9 cellular contexts compared by ENCODE assay signal in the genomic region with DNA sequence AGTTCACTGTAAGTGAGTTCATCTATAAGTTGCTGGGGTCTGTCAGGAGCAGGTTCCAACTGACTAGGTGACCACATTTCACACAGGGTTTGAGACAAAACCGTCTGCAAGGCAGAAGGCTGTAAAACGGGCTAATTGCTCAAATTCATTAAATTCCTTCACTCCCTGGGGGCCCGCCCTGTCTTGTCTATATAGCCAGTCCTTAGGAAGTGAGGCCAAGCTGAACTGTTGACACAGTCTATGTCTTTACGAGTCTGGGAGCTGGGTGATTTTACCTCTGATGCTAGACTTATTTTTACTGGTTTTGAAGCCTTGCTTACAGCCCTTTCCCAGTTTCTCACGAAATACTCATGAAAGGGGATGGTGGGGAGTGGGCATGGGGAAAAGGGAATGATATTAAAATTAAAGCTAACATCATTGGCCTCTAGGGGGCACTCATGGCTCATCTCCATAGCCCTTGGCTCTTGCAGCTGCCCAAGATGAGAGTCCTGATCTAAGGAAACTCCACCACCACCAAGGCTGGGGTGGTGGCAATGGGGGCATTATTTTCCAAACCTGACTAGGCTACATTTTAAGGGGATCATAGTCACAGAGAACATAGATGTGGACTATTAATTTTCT. TPM values are rescaled to one million over a fixed set of nuclear protein-coding genes. Genes with fewer than 3 reads are reported as not detected.
DNase-seq lines count a peak whose midpoint lies in the region; ATAC-seq, FAIRE-seq and TF ChIP-seq lines count a peak whose summit lies in the region.
"Not testable (repeated sequence)": the region's sequence is repeated elsewhere in the genome, so short reads cannot be mapped to it uniquely, and the experiment has no call there.
"Had no signal": no experiment of that assay in that cellular context is flagged by ENCODE, and none has a peak within 500 bp of the region (broad histone marks: within the 10 kb centered on the region; RNA-seq: fewer than 3 reads in every experiment).

No MANE protein-coding gene starts in this region.

- TF ChIP-seq CTCF in GM12864 (IDR thresholded peaks at IDR 0.05; ENCODE audit: low read depth, low read length, missing control alignments) (peak; percentile 61), Loucy (conservative IDR thresholded peaks at IDR 0.05; ENCODE audit: low read length) (peak; percentile 64), OCI-LY1 (IDR thresholded peaks at IDR 0.05; ENCODE audit: low read length) (peak; percentile 63), dorsolateral prefrontal cortex (IDR thresholded peaks at IDR 0.05 in 54 of 56, conservative IDR thresholded peaks at IDR 0.05 in 2 of 56; ENCODE audit: low read depth in 1 of 56, partially characterized antibody in 56 of 56) (peak in 53 of 56 donors; percentile 15 to 64 (median 46)), pancreas (IDR thresholded peaks at IDR 0.05) (peak; percentile 27 to 46 (median 36))

- not testable (repeated sequence) for H3K79me2 ChIP-seq in Loucy (ENCODE audit: insufficient read depth, low read length); OCI-LY1 (ENCODE audit: insufficient read depth, low read length)

- not testable (repeated sequence) for H2AFZ ChIP-seq in Loucy (ENCODE audit: low read length); OCI-LY1 (ENCODE audit: low read length)

- not testable (repeated sequence) for H3F3A ChIP-seq in Loucy (ENCODE audit: low read depth); OCI-LY1 (ENCODE audit: insufficient read depth, low read length)

- not testable (repeated sequence) for H3K9me3 Mint-ChIP-seq in activated CD4-positive, alpha-beta T cell treated with anti-CD3 and anti-CD28 coated beads, Interleukin-2, amount 10 ng/mL, durations not matched to agents 24 days and 14 days

- WGBS in pancreas, 2 donors = 16 to 21% methylated on average over 5 of the region's 5 CpGs

- not testable (repeated sequence) for H3K36me3 ChIP-seq in Loucy (ENCODE audit: insufficient read depth, low read length); OCI-LY1 (ENCODE audit: insufficient read depth, low read length); pancreas

- not testable (repeated sequence) for H3K27me3 ChIP-seq in Loucy (ENCODE audit: insufficient read depth, low read length, poor library complexity, severe bottlenecking); OCI-LY1 (ENCODE audit: insufficient read depth, low read length); dorsolateral prefrontal cortex; pancreas

- not testable (repeated sequence) for H3K4me3 ChIP-seq in GM12864 (ENCODE audit: low read depth, low read length); Loucy (ENCODE audit: low read length, poor library complexity, severe bottlenecking); OCI-LY1 (ENCODE audit: low read depth, low read length, poor library complexity, severe bottlenecking); dorsolateral prefrontal cortex; pancreas

- H3K4me2 ChIP-seq in Loucy (ENCODE audit: low read depth, low read length, poor library complexity, severe bottlenecking); OCI-LY1 (ENCODE audit: low read length): not testable (repeated sequence)

- H3K9ac ChIP-seq in Loucy (ENCODE audit: low read depth, low read length, poor library complexity, severe bottlenecking); OCI-LY1 (ENCODE audit: low read length): not testable (repeated sequence)

- not testable (repeated sequence) for H3K27ac Mint-ChIP-seq in activated CD4-positive, alpha-beta T cell treated with anti-CD3 and anti-CD28 coated beads, Interleukin-2, amount 10 ng/mL, durations not matched to agents 24 days and 14 days

- FAIRE-seq in pancreas (lab: Jason Lieb, UNC) = not testable (repeated sequence)

- not testable (repeated sequence) for H3K4me3 Mint-ChIP-seq in activated CD4-positive, alpha-beta T cell treated with anti-CD3 and anti-CD28 coated beads, Interleukin-2, amount 10 ng/mL, durations not matched to agents 24 days and 14 days

- peaks cover 10% of the 10 kb centered on the region for H3K27me3 Mint-ChIP-seq in activated CD4-positive, alpha-beta T cell treated with anti-CD3 and anti-CD28 coated beads, Interleukin-2, amount 10 ng/mL, durations not matched to agents 24 days and 14 days

- not testable (repeated sequence) for H3K4me1 ChIP-seq in Loucy (ENCODE audit: insufficient read depth, low read length, poor library complexity, severe bottlenecking); OCI-LY1 (ENCODE audit: insufficient read depth, low read length, severe bottlenecking); pancreas

- H3K36me3 Mint-ChIP-seq in activated CD4-positive, alpha-beta T cell treated with anti-CD3 and anti-CD28 coated beads, Interleukin-2, amount 10 ng/mL, durations not matched to agents 24 days and 14 days (ENCODE audit: low read depth) = not testable (repeated sequence)

- peak; percentile 50 to 90 (median 78) for ATAC-seq in pancreas

- not testable (repeated sequence) for H3K9me2 ChIP-seq in Loucy (replicated peaks; ENCODE audit: low read depth, low read length); OCI-LY1 (ENCODE audit: low read depth, low read length)

- DNase-seq in AG08395 (ENCODE audit: low spot score) = peak; percentile 6
- DNase-seq in GM12864 (ENCODE audit: low read depth) = peak; percentile 7
- DNase-seq in activated CD4-positive, alpha-beta T cell treated with anti-CD3 and anti-CD28 coated beads, Interleukin-2, amount 10 ng/mL, durations not matched to agents 24 days and 14 days = peak; percentile 68
- DNase-seq in dorsolateral prefrontal cortex = peak in 1 of 10 donors; percentile 49
- peak; percentile 45 for DNase-seq in iPS-NIHi7 (ENCODE audit: extremely low spot score)
- peak in 1 of 6 donors; percentile 30 for DNase-seq in pancreas

- H4K20me1 ChIP-seq in Loucy (ENCODE audit: insufficient read depth, low read length, poor library complexity, severe bottlenecking); OCI-LY1 (ENCODE audit: insufficient read depth, low read length): not testable (repeated sequence)

- H3K27ac ChIP-seq in OCI-LY1 (ENCODE audit: low read depth, low read length, poor library complexity, severe bottlenecking); dorsolateral prefrontal cortex; pancreas: not testable (repeated sequence)

- not testable (repeated sequence) for H3K9me3 ChIP-seq in Loucy (ENCODE audit: insufficient read depth, low read depth, low read length); OCI-LY1 (ENCODE audit: low read length); pancreas

- intact Hi-C loops in activated CD4-positive, alpha-beta T cell treated with anti-CD3 and anti-CD28 coated beads, Interleukin-2, amount 10 ng/mL, durations not matched to agents 24 days and 14 days (cut with micrococcal nuclease); dorsolateral prefrontal cortex (cut with DNase I); pancreas (cut with DNase I): not testable (repeated sequence)

- H3K4me1 Mint-ChIP-seq in activated CD4-positive, alpha-beta T cell treated with anti-CD3 and anti-CD28 coated beads, Interleukin-2, amount 10 ng/mL, durations not matched to agents 24 days and 14 days = not testable (repeated sequence)

RNA-seq across cellular contexts. Expression of a gene that starts 37.8 kb away (rescaled TPM):
- total RNA-seq in activated CD4-positive, alpha-beta T cell treated with anti-CD3 and anti-CD28 coated beads, Interleukin-2, amount 10 ng/mL, durations not matched to agents 24 days and 14 days = not detected in 2 replicates
- under 1 TPM in 1 of 120 experiments, not detected in 119; 0.67 TPM for total RNA-seq in dorsolateral prefrontal cortex
- not detected for total RNA-seq in pancreas
- polyA plus RNA-seq in pancreas = under 1 TPM in 1 of 2 donors, not detected in 1; 0.09 TPM
- total RNA-seq: CD4-positive, CD25-positive, alpha-beta regulatory T cell had no signal
- polyA plus RNA-seq: CD4-positive, CD25-positive, alpha-beta regulatory T cell had no signal

RNA-seq across cellular contexts. Expression of a gene that starts 57.1 kb away (rescaled TPM):
- 37.6 and 38.5 TPM in 2 replicates for total RNA-seq in activated CD4-positive, alpha-beta T cell treated with anti-CD3 and anti-CD28 coated beads, Interleukin-2, amount 10 ng/mL, durations not matched to agents 24 days and 14 days
- 10 to 100 TPM; 12.6 to 29.0 (median 19.5) TPM for total RNA-seq in dorsolateral prefrontal cortex
- 10 to 100 TPM; 10.1 to 14.6 (median 11.7) TPM for total RNA-seq in pancreas
- 10 to 100 TPM; 30.6 to 31.0 TPM for polyA plus RNA-seq in pancreas
